1 cellular context compared by ENCODE assay signal in the genomic region with DNA sequence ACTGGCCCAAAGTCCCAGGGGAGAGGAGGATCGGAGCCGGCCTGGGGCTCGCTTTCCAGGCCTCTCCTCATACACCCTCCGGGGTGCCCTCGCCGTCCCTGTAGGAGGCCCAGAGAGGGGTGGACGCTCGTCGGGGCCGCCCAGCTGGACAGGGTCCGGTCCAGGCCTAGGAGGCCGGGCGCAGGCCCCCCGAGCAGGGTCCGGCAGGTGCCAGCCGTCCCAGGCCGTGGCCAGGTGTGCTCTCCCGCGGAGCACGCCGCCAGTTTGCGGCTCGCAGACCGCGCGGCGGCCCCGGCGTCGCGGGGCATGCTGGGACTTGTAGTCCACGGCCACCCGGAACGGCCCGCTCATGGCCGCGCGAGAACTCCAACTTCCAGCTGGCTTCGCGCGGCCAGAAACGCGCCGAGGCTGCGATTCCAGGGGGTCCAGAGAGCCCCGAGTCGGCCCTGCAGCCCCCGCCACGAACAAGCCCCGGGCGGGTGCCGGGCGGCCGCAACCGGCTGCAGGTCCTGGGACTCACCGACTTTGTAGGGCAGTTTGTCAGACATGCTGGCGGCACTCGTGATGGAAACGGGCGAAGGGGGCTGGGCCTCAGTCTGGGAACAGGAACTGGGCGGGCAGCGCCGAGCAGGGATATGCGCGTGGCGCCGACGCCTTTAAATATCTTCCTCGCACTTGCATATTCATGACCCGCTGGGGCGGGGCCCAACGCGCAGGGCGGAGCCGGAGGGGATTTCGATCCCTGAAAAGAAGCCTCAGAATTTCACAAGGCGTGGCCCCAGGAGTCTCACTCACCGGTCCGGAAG.
TF ChIP-seq lines count a peak whose summit lies in the region.

A gene (minus strand): TSS at position 633 of the 806 bp plus-strand sequence. CDS start 85 bp downstream, at position 548.

TF ChIP-seq in WTC11, 78 proteins besides CTCF, POLR2A, EP300 and RAD21 (continued from another document and continues in another):
- TF ChIP-seq GRHL2 (CRISPR knock-in tag; IDR thresholded peaks at IDR 0.05; ENCODE audit: insufficient replicate concordance, severe bottlenecking) (no peak), NFATC4 (CRISPR knock-in tag; IDR thresholded peaks at IDR 0.05) (no peak), ELF4 (CRISPR knock-in tag; IDR thresholded peaks at IDR 0.05; ENCODE audit: low read depth) (no peak), NFE2L1 (CRISPR knock-in tag; IDR thresholded peaks at IDR 0.05) (no peak), ZNF121 (CRISPR knock-in tag; IDR thresholded peaks at IDR 0.05) (no peak), NR1H2 (CRISPR knock-in tag; IDR thresholded peaks at IDR 0.05) (no peak), TEAD4 (CRISPR knock-in tag; IDR thresholded peaks at IDR 0.05) (0 out of 2 replicates have a peak, but pooled peaks have one; percentile 8), FOXK1 (CRISPR knock-in tag; IDR thresholded peaks at IDR 0.05) (0 out of 2 replicates have a peak, but pooled peaks have one; percentile 64), ZNF396 (CRISPR knock-in tag; IDR thresholded peaks at IDR 0.05; ENCODE audit: borderline replicate concordance) (no peak), FOXJ3 (CRISPR knock-in tag; IDR thresholded peaks at IDR 0.05; ENCODE audit: borderline replicate concordance) (no peak), RORB (CRISPR knock-in tag; IDR thresholded peaks at IDR 0.05) (no peak), MXD4 (CRISPR knock-in tag; IDR thresholded peaks at IDR 0.05; ENCODE audit: borderline replicate concordance) (no peak), ESRRA (CRISPR knock-in tag; IDR thresholded peaks at IDR 0.05; ENCODE audit: borderline replicate concordance) (no peak; the same call in 1 of the 2 replicates), CREB1 (CRISPR knock-in tag; IDR thresholded peaks at IDR 0.05) (no peak), ZNF317 (CRISPR knock-in tag; IDR thresholded peaks at IDR 0.05; ENCODE audit: borderline replicate concordance, low read depth) (peak; percentile 50; the same call in 1 of the 2 replicates), SP1 (CRISPR knock-in tag; conservative IDR thresholded peaks at IDR 0.05) (peak; percentile 73), SMAD3 (CRISPR knock-in tag; IDR thresholded peaks at IDR 0.05; ENCODE audit: borderline replicate concordance) (no peak), TEAD1 (CRISPR knock-in tag; IDR thresholded peaks at IDR 0.05) (no peak; the same call in 1 of the 2 replicates), ZBTB21 (CRISPR knock-in tag; IDR thresholded peaks at IDR 0.05; ENCODE audit: borderline replicate concordance) (peak; percentile 55; the same call in 1 of the 2 replicates), EMX1 (CRISPR knock-in tag; IDR thresholded peaks at IDR 0.05) (0 out of 2 replicates have a peak, but pooled peaks have one; percentile 41), FOXP1 (CRISPR knock-in tag; IDR thresholded peaks at IDR 0.05; ENCODE audit: borderline replicate concordance) (0 out of 2 replicates have a peak, but pooled peaks have one; percentile 56)
- TF ChIP-seq, protein P1, sequence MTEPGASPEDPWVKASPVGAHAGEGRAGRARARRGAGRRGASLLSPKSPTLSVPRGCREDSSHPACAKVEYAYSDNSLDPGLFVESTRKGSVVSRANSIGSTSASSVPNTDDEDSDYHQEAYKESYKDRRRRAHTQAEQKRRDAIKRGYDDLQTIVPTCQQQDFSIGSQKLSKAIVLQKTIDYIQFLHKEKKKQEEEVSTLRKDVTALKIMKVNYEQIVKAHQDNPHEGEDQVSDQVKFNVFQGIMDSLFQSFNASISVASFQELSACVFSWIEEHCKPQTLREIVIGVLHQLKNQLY (CRISPR knock-in tag; IDR thresholded peaks at IDR 0.05) = no peak
- TF ChIP-seq, protein P2, sequence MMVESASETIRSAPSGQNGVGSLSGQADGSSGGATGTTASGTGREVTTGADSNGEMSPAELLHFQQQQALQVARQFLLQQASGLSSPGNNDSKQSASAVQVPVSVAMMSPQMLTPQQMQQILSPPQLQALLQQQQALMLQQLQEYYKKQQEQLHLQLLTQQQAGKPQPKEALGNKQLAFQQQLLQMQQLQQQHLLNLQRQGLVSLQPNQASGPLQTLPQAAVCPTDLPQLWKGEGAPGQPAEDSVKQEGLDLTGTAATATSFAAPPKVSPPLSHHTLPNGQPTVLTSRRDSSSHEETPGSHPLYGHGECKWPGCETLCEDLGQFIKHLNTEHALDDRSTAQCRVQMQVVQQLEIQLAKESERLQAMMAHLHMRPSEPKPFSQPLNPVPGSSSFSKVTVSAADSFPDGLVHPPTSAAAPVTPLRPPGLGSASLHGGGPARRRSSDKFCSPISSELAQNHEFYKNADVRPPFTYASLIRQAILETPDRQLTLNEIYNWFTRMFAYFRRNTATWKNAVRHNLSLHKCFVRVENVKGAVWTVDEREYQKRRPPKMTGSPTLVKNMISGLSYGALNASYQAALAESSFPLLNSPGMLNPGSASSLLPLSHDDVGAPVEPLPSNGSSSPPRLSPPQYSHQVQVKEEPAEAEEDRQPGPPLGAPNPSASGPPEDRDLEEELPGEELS (CRISPR knock-in tag; IDR thresholded peaks at IDR 0.05) = peak; percentile 57
- TF ChIP-seq, protein P3, sequence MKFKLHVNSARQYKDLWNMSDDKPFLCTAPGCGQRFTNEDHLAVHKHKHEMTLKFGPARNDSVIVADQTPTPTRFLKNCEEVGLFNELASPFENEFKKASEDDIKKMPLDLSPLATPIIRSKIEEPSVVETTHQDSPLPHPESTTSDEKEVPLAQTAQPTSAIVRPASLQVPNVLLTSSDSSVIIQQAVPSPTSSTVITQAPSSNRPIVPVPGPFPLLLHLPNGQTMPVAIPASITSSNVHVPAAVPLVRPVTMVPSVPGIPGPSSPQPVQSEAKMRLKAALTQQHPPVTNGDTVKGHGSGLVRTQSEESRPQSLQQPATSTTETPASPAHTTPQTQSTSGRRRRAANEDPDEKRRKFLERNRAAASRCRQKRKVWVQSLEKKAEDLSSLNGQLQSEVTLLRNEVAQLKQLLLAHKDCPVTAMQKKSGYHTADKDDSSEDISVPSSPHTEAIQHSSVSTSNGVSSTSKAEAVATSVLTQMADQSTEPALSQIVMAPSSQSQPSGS (CRISPR knock-in tag; IDR thresholded peaks at IDR 0.05; ENCODE audit: borderline replicate concordance, low read depth) = no peak
- TF ChIP-seq, protein P4, sequence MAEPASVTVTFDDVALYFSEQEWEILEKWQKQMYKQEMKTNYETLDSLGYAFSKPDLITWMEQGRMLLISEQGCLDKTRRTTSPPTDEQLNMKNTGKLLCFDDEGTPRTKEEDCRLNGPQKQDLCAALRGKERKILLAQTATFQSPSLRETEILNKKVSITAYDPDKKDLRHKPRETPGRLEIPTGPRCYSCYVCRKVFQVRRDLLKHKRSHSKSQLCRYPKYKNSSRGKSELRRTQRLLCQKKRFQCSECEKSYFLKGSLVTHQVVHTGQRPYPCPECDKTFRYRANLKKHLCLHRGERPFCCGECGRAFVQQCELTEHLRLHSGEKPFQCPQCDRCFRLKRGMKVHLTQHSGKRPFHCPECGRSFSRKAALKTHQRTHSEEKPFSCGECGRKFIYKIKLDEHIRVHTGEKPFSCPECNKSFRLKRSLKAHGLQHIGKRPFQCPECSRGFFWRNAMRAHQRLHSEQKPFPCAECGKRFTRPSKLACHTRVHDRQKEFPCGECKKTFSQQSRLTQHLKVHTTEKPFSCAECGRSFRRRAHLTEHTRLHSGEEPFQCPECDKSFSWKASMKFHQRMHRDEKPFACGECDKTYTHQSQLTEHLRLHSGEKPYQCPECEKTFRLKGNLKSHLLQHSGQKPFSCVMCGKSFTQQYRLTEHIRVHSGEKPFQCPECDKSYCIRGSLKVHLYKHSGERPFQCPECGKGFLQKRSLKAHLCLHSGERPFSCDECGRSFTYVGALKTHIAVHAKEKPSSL (CRISPR knock-in tag; conservative IDR thresholded peaks at IDR 0.05) = no peak
- TF ChIP-seq, protein P5, sequence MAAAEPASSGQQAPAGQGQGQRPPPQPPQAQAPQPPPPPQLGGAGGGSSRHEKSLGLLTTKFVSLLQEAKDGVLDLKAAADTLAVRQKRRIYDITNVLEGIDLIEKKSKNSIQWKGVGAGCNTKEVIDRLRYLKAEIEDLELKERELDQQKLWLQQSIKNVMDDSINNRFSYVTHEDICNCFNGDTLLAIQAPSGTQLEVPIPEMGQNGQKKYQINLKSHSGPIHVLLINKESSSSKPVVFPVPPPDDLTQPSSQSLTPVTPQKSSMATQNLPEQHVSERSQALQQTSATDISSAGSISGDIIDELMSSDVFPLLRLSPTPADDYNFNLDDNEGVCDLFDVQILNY (CRISPR knock-in tag; IDR thresholded peaks at IDR 0.05) = peak; percentile 75
- TF ChIP-seq, protein P6, sequence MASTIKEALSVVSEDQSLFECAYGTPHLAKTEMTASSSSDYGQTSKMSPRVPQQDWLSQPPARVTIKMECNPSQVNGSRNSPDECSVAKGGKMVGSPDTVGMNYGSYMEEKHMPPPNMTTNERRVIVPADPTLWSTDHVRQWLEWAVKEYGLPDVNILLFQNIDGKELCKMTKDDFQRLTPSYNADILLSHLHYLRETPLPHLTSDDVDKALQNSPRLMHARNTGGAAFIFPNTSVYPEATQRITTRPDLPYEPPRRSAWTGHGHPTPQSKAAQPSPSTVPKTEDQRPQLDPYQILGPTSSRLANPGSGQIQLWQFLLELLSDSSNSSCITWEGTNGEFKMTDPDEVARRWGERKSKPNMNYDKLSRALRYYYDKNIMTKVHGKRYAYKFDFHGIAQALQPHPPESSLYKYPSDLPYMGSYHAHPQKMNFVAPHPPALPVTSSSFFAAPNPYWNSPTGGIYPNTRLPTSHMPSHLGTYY (CRISPR knock-in tag; IDR thresholded peaks at IDR 0.05) = no peak
- TF ChIP-seq, protein P7, sequence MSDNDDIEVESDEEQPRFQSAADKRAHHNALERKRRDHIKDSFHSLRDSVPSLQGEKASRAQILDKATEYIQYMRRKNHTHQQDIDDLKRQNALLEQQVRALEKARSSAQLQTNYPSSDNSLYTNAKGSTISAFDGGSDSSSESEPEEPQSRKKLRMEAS (CRISPR knock-in tag; IDR thresholded peaks at IDR 0.05) = peak; percentile 83
- TF ChIP-seq, protein P8, sequence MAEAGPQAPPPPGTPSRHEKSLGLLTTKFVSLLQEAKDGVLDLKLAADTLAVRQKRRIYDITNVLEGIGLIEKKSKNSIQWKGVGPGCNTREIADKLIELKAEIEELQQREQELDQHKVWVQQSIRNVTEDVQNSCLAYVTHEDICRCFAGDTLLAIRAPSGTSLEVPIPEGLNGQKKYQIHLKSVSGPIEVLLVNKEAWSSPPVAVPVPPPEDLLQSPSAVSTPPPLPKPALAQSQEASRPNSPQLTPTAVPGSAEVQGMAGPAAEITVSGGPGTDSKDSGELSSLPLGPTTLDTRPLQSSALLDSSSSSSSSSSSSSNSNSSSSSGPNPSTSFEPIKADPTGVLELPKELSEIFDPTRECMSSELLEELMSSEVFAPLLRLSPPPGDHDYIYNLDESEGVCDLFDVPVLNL (CRISPR knock-in tag; IDR thresholded peaks at IDR 0.05; ENCODE audit: borderline replicate concordance, low read depth) = peak; percentile 70; the same call in 1 of the 2 replicates
- TF ChIP-seq, protein P9, sequence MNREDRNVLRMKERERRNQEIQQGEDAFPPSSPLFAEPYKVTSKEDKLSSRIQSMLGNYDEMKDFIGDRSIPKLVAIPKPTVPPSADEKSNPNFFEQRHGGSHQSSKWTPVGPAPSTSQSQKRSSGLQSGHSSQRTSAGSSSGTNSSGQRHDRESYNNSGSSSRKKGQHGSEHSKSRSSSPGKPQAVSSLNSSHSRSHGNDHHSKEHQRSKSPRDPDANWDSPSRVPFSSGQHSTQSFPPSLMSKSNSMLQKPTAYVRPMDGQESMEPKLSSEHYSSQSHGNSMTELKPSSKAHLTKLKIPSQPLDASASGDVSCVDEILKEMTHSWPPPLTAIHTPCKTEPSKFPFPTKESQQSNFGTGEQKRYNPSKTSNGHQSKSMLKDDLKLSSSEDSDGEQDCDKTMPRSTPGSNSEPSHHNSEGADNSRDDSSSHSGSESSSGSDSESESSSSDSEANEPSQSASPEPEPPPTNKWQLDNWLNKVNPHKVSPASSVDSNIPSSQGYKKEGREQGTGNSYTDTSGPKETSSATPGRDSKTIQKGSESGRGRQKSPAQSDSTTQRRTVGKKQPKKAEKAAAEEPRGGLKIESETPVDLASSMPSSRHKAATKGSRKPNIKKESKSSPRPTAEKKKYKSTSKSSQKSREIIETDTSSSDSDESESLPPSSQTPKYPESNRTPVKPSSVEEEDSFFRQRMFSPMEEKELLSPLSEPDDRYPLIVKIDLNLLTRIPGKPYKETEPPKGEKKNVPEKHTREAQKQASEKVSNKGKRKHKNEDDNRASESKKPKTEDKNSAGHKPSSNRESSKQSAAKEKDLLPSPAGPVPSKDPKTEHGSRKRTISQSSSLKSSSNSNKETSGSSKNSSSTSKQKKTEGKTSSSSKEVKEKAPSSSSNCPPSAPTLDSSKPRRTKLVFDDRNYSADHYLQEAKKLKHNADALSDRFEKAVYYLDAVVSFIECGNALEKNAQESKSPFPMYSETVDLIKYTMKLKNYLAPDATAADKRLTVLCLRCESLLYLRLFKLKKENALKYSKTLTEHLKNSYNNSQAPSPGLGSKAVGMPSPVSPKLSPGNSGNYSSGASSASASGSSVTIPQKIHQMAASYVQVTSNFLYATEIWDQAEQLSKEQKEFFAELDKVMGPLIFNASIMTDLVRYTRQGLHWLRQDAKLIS (CRISPR knock-in tag; IDR thresholded peaks at IDR 0.05; ENCODE audit: borderline replicate concordance) = no peak
- TF ChIP-seq, protein P10, sequence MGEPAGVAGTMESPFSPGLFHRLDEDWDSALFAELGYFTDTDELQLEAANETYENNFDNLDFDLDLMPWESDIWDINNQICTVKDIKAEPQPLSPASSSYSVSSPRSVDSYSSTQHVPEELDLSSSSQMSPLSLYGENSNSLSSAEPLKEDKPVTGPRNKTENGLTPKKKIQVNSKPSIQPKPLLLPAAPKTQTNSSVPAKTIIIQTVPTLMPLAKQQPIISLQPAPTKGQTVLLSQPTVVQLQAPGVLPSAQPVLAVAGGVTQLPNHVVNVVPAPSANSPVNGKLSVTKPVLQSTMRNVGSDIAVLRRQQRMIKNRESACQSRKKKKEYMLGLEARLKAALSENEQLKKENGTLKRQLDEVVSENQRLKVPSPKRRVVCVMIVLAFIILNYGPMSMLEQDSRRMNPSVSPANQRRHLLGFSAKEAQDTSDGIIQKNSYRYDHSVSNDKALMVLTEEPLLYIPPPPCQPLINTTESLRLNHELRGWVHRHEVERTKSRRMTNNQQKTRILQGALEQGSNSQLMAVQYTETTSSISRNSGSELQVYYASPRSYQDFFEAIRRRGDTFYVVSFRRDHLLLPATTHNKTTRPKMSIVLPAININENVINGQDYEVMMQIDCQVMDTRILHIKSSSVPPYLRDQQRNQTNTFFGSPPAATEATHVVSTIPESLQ (CRISPR knock-in tag; IDR thresholded peaks at IDR 0.05) = no peak
- TF ChIP-seq, protein P11, sequence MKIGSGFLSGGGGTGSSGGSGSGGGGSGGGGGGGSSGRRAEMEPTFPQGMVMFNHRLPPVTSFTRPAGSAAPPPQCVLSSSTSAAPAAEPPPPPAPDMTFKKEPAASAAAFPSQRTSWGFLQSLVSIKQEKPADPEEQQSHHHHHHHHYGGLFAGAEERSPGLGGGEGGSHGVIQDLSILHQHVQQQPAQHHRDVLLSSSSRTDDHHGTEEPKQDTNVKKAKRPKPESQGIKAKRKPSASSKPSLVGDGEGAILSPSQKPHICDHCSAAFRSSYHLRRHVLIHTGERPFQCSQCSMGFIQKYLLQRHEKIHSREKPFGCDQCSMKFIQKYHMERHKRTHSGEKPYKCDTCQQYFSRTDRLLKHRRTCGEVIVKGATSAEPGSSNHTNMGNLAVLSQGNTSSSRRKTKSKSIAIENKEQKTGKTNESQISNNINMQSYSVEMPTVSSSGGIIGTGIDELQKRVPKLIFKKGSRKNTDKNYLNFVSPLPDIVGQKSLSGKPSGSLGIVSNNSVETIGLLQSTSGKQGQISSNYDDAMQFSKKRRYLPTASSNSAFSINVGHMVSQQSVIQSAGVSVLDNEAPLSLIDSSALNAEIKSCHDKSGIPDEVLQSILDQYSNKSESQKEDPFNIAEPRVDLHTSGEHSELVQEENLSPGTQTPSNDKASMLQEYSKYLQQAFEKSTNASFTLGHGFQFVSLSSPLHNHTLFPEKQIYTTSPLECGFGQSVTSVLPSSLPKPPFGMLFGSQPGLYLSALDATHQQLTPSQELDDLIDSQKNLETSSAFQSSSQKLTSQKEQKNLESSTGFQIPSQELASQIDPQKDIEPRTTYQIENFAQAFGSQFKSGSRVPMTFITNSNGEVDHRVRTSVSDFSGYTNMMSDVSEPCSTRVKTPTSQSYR (CRISPR knock-in tag; IDR thresholded peaks at IDR 0.05) = no peak
